Comparison of ENCODE assay signal across 12 cellular contexts in the genomic region with DNA sequence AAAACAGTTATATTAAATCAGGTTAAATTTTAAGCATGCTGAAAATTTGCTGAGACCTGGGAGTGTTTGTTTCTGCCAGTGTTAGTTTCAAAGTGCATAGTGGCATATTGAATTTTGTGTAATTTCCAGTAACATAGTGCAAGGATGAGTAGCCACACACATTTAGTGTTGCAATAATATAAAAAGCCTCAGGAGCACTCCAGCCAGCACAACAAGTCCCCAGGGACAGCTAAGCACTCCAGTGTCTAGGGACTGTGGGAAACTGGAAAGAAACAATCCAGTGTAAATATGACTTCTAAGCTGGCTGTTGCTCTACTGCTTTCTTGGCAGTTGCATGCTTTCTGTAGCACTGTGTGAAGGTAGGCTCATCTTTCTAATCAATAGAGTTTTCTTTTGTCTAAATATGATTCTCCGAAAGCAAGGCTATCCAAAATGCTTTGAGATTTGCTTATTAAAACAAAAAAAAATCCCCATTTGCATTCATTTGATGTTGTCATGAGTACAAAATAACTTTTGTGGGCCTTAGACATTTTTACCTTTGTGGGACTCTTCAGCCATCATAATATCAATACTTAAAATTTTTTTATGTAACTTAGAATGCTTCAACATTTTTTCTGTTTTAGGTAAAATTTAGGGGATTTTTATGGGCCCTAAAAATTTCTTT. TPM values are rescaled to one million over a fixed set of nuclear protein-coding genes. Genes with fewer than 3 reads are reported as not detected.
DNase-seq lines count a peak whose midpoint lies in the region; ATAC-seq, FAIRE-seq and TF ChIP-seq lines count a peak whose summit lies in the region.
"Had no signal": no experiment of that assay in that cellular context is flagged by ENCODE, and none has a peak within 500 bp of the region (broad histone marks: within the 10 kb centered on the region; RNA-seq: fewer than 3 reads in every experiment).

No MANE protein-coding gene starts in this region.

- no TSS peak for BruUV-seq in K562 (replicated peaks; lab: Mats Ljungman, UMichigan)

- peaks cover 3% of the 10 kb centered on the region for H3K27me3 Mint-ChIP-seq in activated CD8-positive, alpha-beta T cell treated with anti-CD3 and anti-CD28 coated beads, Interleukin-2, amount 10 ng/mL, durations not matched to agents 7 days and 5 days (ENCODE audit: low read depth)

- TF ChIP-seq RAD21 in K562 (CRISPR knock-in tag; conservative IDR thresholded peaks at IDR 0.05 in 1 of 2, IDR thresholded peaks at IDR 0.05 in 1 of 2), result no peak

- TF ChIP-seq CTCF in K562 (IDR thresholded peaks at IDR 0.05 in 2 of 3, conservative IDR thresholded peaks at IDR 0.05 in 1 of 3; ENCODE audit: insufficient read depth in 2 of 3, low read depth in 1 of 3, low read length in 3 of 3), result no peak
- TF ChIP-seq CTCF in mucosa of descending colon (IDR thresholded peaks at IDR 0.05), result no peak

- 80% methylated on average over 1 of the region's 1 CpG for WGBS in K562 (ENCODE audit: insufficient coverage, low coverage, missing lambda C conversion rate)
- WGBS in mesendoderm (ENCODE audit: extremely low coverage, insufficient coverage, low lambda C conversion rate), result no CpG with 5 or more reads among the region's 1 CpG

- H3K9me3 Mint-ChIP-seq in activated CD8-positive, alpha-beta T cell treated with anti-CD3 and anti-CD28 coated beads, Interleukin-2, amount 10 ng/mL, durations not matched to agents 7 days and 5 days (ENCODE audit: insufficient read depth), result peaks cover 6% of the 10 kb centered on the region

- no peak overlapping the region for H3K4me3 Mint-ChIP-seq in activated CD8-positive, alpha-beta T cell treated with anti-CD3 and anti-CD28 coated beads, Interleukin-2, amount 10 ng/mL, durations not matched to agents 7 days and 5 days
- H3K4me3 Mint-ChIP-seq: activated naive CD8-positive, alpha-beta T cell treated with anti-CD3 and anti-CD28 coated beads for 36 hours had no signal

- H3K27ac ChIP-seq in K562 (ENCODE audit: extremely low read depth, low read depth, low read length), result no peak overlapping the region
- H3K27ac ChIP-seq in mesendoderm (ENCODE audit: low read depth, low read length), result no peak overlapping the region
- H3K27ac ChIP-seq: foreskin keratinocyte, vagina had no signal

- TF ChIP-seq POLR2A in K562 (conservative IDR thresholded peaks at IDR 0.05), result no peak

- H3K56ac ChIP-seq in mesendoderm (ENCODE audit: low read length), result no peak overlapping the region

- H4K5ac ChIP-seq in mesendoderm (ENCODE audit: low read length), result no peak overlapping the region

- H3K4me1 Mint-ChIP-seq in activated CD8-positive, alpha-beta T cell treated with anti-CD3 and anti-CD28 coated beads, Interleukin-2, amount 10 ng/mL, durations not matched to agents 7 days and 5 days (ENCODE audit: low read depth), result no peaks in the 10 kb centered on the region
- H3K4me1 Mint-ChIP-seq: activated naive CD8-positive, alpha-beta T cell treated with anti-CD3 and anti-CD28 coated beads for 36 hours had no signal

- no peaks in the 10 kb centered on the region for H3K4me1 ChIP-seq in K562 (replicated peaks in 1 of 2; ENCODE audit: control insufficient read depth in 2 of 2, insufficient read depth in 2 of 2, low read length in 2 of 2)
- no peaks in the 10 kb centered on the region for H3K4me1 ChIP-seq in mucosa of descending colon (ENCODE audit: low read depth)
- no peaks in the 10 kb centered on the region for H3K4me1 ChIP-seq in mesendoderm (ENCODE audit: control insufficient read depth, low read depth, low read length)
- H3K4me1 ChIP-seq: foreskin keratinocyte, vagina had no signal

- no peak overlapping the region for H2AK5ac ChIP-seq in mesendoderm (ENCODE audit: low read length)

- no peaks in the 10 kb centered on the region for H3K9me1 ChIP-seq in K562 (ENCODE audit: control insufficient read depth, insufficient read depth, low read length)

- peak; percentile 41; the same call in 2 of the 3 replicates for ATAC-seq in K562
- peak; percentile 23 for ATAC-seq in mucosa of descending colon
- ATAC-seq in activated CD8-positive, alpha-beta T cell treated with anti-CD3 and anti-CD28 coated beads, Interleukin-2, amount 10 ng/mL, durations not matched to agents 7 days and 5 days, result no peak
- no peak for ATAC-seq in HG02610 (IDR thresholded peaks at IDR 0.05; ENCODE audit: unreplicated experiment)
- ATAC-seq: foreskin keratinocyte had no signal

- no peak overlapping the region for H3K4ac ChIP-seq in mesendoderm (ENCODE audit: low read depth, low read length)

- H3K79me2 ChIP-seq in K562 (ENCODE audit: control insufficient read depth, insufficient read depth, low read length) (no peaks in the 10 kb centered on the region), mesendoderm (ENCODE audit: control insufficient read depth, insufficient read depth, low read length) (no peaks in the 10 kb centered on the region)

- CTCF ChIA-PET in K562 (lab: Yijun Ruan, JAX; ENCODE audit: low intra/inter-chr PET ratio), result no interaction called here
- CTCF ChIA-PET in activated CD8-positive, alpha-beta T cell treated with anti-CD3 and anti-CD28 coated beads, Interleukin-2, amount 10 ng/mL, durations not matched to agents 7 days and 5 days (lab: Charles Lee), result no interaction called here

- in situ Hi-C loops in K562 (cut with MboI), result no loop called here

- H3K4me2 ChIP-seq in K562 (ENCODE audit: insufficient read depth, low read length), result no peak overlapping the region
- no peak overlapping the region for H3K4me2 ChIP-seq in mesendoderm (ENCODE audit: low read length)

- no peaks in the 10 kb centered on the region for H3K9me3 ChIP-seq in K562 (replicated peaks; ENCODE audit: control insufficient read depth, insufficient read depth, low read depth, low read length)
- H3K9me3 ChIP-seq in mucosa of descending colon, result no peaks in the 10 kb centered on the region
- H3K9me3 ChIP-seq: vagina had no signal

- no peak overlapping the region for H3K18ac ChIP-seq in mesendoderm (ENCODE audit: low read length)

- H3K36me3 ChIP-seq in K562 (ENCODE audit: control insufficient read depth, insufficient read depth, low read length) (no peaks in the 10 kb centered on the region), mucosa of descending colon (ENCODE audit: low read depth) (no peaks in the 10 kb centered on the region), mesendoderm (ENCODE audit: control insufficient read depth, insufficient read depth, low read length) (no peaks in the 10 kb centered on the region)
- H3K36me3 ChIP-seq: vagina had no signal

- H3K27me3 ChIP-seq in K562 (ENCODE audit: control insufficient read depth in 2 of 2, insufficient read depth in 2 of 2, low read length in 2 of 2) (no peaks in the 10 kb centered on the region), mesendoderm (ENCODE audit: insufficient read depth, low read length, poor library complexity) (no peaks in the 10 kb centered on the region)
- H3K27me3 ChIP-seq: foreskin keratinocyte, vagina had no signal

- no peak overlapping the region for H3K27ac Mint-ChIP-seq in activated CD8-positive, alpha-beta T cell treated with anti-CD3 and anti-CD28 coated beads, Interleukin-2, amount 10 ng/mL, durations not matched to agents 7 days and 5 days
- H3K27ac Mint-ChIP-seq: activated naive CD8-positive, alpha-beta T cell treated with anti-CD3 and anti-CD28 coated beads for 36 hours had no signal

- H2AFZ ChIP-seq in K562 (ENCODE audit: low read depth, low read length), result 0 out of 2 replicates have a peak overlapping the region, but pooled peaks have one; percentile 11

- POLR2A ChIA-PET in K562 (lab: Yijun Ruan, JAX), result no interaction called here
- POLR2A ChIA-PET in activated CD8-positive, alpha-beta T cell treated with anti-CD3 and anti-CD28 coated beads, Interleukin-2, amount 10 ng/mL, durations not matched to agents 7 days and 5 days (lab: Charles Lee), result no interaction called here

- H3K4me3 ChIP-seq in K562, result no peak overlapping the region
- H3K4me3 ChIP-seq in mucosa of descending colon, result no peak overlapping the region
- H3K4me3 ChIP-seq in mesendoderm (ENCODE audit: low read length), result no peak overlapping the region
- H3K4me3 ChIP-seq: vagina had no signal

- no peaks in the 10 kb centered on the region for H3K79me1 ChIP-seq in mesendoderm (ENCODE audit: low read length)

- H3K23ac ChIP-seq in mesendoderm (ENCODE audit: low read length), result no peak overlapping the region

- intact Hi-C loops in K562 (cut with micrococcal nuclease), result no loop called here
- intact Hi-C loops in mucosa of descending colon (cut with DNase I, micrococcal nuclease), result no loop called here

- no peaks in the 10 kb centered on the region for H4K20me1 ChIP-seq in K562 (replicated peaks; ENCODE audit: control insufficient read depth, insufficient read depth, low read length)

- no peak for FAIRE-seq in K562 (lab: Jason Lieb, UNC)

- no peak overlapping the region for H2BK15ac ChIP-seq in mesendoderm (replicated peaks; ENCODE audit: low read depth)

- no peak for TF ChIP-seq EP300 in K562 (IDR thresholded peaks at IDR 0.05; ENCODE audit: low read length)

- H4K8ac ChIP-seq in mesendoderm (ENCODE audit: low read depth, low read length), result no peak overlapping the region

- no peak overlapping the region for H2BK120ac ChIP-seq in mesendoderm (ENCODE audit: low read depth, low read length)

- no peaks in the 10 kb centered on the region for H3K36me3 Mint-ChIP-seq in activated CD8-positive, alpha-beta T cell treated with anti-CD3 and anti-CD28 coated beads, Interleukin-2, amount 10 ng/mL, durations not matched to agents 7 days and 5 days (ENCODE audit: low read depth)
- H3K36me3 Mint-ChIP-seq: activated naive CD8-positive, alpha-beta T cell treated with anti-CD3 and anti-CD28 coated beads for 36 hours had no signal

- no peak overlapping the region for H2BK5ac ChIP-seq in mesendoderm (ENCODE audit: low read length)

- peak; percentile 94 for DNase-seq in DMS153 (lab: John Stamatoyannopoulos, UW)
- DNase-seq in NCI-H1436 (lab: John Stamatoyannopoulos, UW), result peak; percentile 72
- DNase-seq in K562 (ENCODE audit: extremely low read depth in 1 of 4, low spot score in 3 of 4), result no peak
- no peak for DNase-seq in mucosa of descending colon
- no peak for DNase-seq in NK-92 (lab: John Stamatoyannopoulos, UW; ENCODE audit: unreplicated experiment)
- DNase-seq in activated CD8-positive, alpha-beta T cell treated with anti-CD3 and anti-CD28 coated beads, Interleukin-2, amount 10 ng/mL, durations not matched to agents 7 days and 5 days, result no peak
- DNase-seq in mesendoderm, result no peak
- DNase-seq: activated naive CD8-positive, alpha-beta T cell treated with anti-CD3 and anti-CD28 coated beads for 36 hours; foreskin keratinocyte; NCI-H1048 had no signal

- H3K9ac ChIP-seq in K562 (ENCODE audit: insufficient read depth in 1 of 2, low read depth in 2 of 2, low read length in 2 of 2), result no peak overlapping the region
- no peak overlapping the region for H3K9ac ChIP-seq in mesendoderm (ENCODE audit: low read length)

RNA-seq across cellular contexts. Expression of a gene that starts 24.2 kb away (rescaled TPM):
- total RNA-seq in K562 (2011; cell fraction: chromatin; rRNA removed; ENCODE audit: low replicate concordance), result 18.7 and 19.8 TPM in 2 replicates
- total RNA-seq in K562 (2011; cell fraction: nucleolus; rRNA removed), result 17.1 and 21.3 TPM in 2 replicates
- total RNA-seq in K562 (2011; cell fraction: nucleoplasm; rRNA removed), result 15.0 and 18.9 TPM in 2 replicates
- 8.1 and 10.8 TPM in 2 replicates for total RNA-seq in K562 (2014; rRNA removed)
- 4.8 and 5.6 TPM in 2 replicates for total RNA-seq in K562 (2014; rRNA removed; fragmentation: Illumina TruSeq; extraction: Trizol)
- total RNA-seq in K562 (2015; rRNA removed; fragmentation: Illumina TruSeq; extraction: Trizol), result 3.1 and 4.1 TPM in 2 replicates
- 8.5 and 12.5 TPM in 2 replicates for total RNA-seq in K562 (2021)
- polyA plus RNA-seq in K562 (2011; rRNA removed), result 1.2 and 3.5 TPM in 2 replicates
- 1.0 and 2.1 TPM in 2 replicates for polyA plus RNA-seq in K562 (2011; cell fraction: cytosol; rRNA removed)
- 6.5 and 27.0 TPM in 2 replicates for polyA plus RNA-seq in K562 (2011; cell fraction: nucleus; rRNA removed)
- 6.9 and 14.0 TPM in 2 replicates for polyA plus RNA-seq in K562 (2012)
- 3.5 and 4.7 TPM in 2 replicates for polyA plus RNA-seq in K562 (2014; fragmentation: Illumina TruSeq; extraction: Trizol)
- 1 to 10 TPM; 2.3 to 2.5 TPM for polyA plus RNA-seq in K562 (2014; fragmentation: Nextera tagmentation; extraction: Ambion mirVana)
- polyA plus RNA-seq in K562 (2014; rRNA removed), result 9.4 and 10.9 TPM in 2 replicates
- polyA minus RNA-seq in K562 (2011; rRNA and poly(A)+ RNA removed), result 1.7 and 5.4 TPM in 2 replicates
- 5.2 and 5.6 TPM in 2 replicates for polyA minus RNA-seq in K562 (2011; cell fraction: cytosol; rRNA and poly(A)+ RNA removed)
- 8.7 and 20.3 TPM in 2 replicates for polyA minus RNA-seq in K562 (2011; cell fraction: nucleus; rRNA and poly(A)+ RNA removed)
- total RNA-seq in mucosa of descending colon, result 10 to 100 TPM in 1 of 3 donors, 1 to 10 TPM in 2; 3.2 to 30.7 (median 7.8) TPM
- total RNA-seq in activated CD8-positive, alpha-beta T cell treated with anti-CD3 and anti-CD28 coated beads, Interleukin-2, amount 10 ng/mL, durations not matched to agents 7 days and 5 days, result not detected
- polyA plus RNA-seq in mesendoderm (2013, experiment 1 of 2), result 0.38 TPM
- 0.48 TPM for polyA plus RNA-seq in mesendoderm (2013, experiment 2 of 2)
- total RNA-seq: activated naive CD8-positive, alpha-beta T cell treated with anti-CD3 and anti-CD28 coated beads for 36 hours had no signal

RNA-seq across cellular contexts. Expression of a gene that starts 34.7 kb away (rescaled TPM):
- total RNA-seq in K562 (2011; cell fraction: chromatin; rRNA removed; ENCODE audit: low replicate concordance), result 20.6 and 60.4 TPM in 2 replicates
- total RNA-seq in K562 (2011; cell fraction: nucleolus; rRNA removed), result 15.3 and 17.2 TPM in 2 replicates
- 39.8 and 80.6 TPM in 2 replicates for total RNA-seq in K562 (2011; cell fraction: nucleoplasm; rRNA removed)
- total RNA-seq in K562 (2014; rRNA removed) (26.7 and 38.1 TPM in 2 replicates), K562 (2014; rRNA removed; fragmentation: Illumina TruSeq; extraction: Trizol) (32.5 and 35.7 TPM in 2 replicates), K562 (2015; rRNA removed; fragmentation: Illumina TruSeq; extraction: Trizol) (24.0 and 26.6 TPM in 2 replicates), K562 (2021) (24.6 and 27.7 TPM in 2 replicates), mucosa of descending colon (10 to 100 TPM; 10.7 to 12.9 (median 11.6) TPM)
- polyA plus RNA-seq in K562 (2011; rRNA removed) (26.3 and 39.0 TPM in 2 replicates), K562 (2014; fragmentation: Illumina TruSeq; extraction: Trizol) (19.1 and 19.7 TPM in 2 replicates), K562 (2014; fragmentation: Nextera tagmentation; extraction: Ambion mirVana) (10 to 100 TPM; 10.0 to 13.7 TPM), K562 (2014; rRNA removed) (26.0 and 29.8 TPM in 2 replicates)
- polyA plus RNA-seq in K562 (2011; cell fraction: cytosol; rRNA removed), result 6.3 and 12.8 TPM in 2 replicates
- 24.4 and 28.3 TPM in 2 replicates for polyA plus RNA-seq in K562 (2011; cell fraction: nucleus; rRNA removed)
- 19.8 and 20.1 TPM in 2 replicates for polyA plus RNA-seq in K562 (2012)
- polyA minus RNA-seq in K562 (2011; rRNA and poly(A)+ RNA removed), result 26.0 and 28.5 TPM in 2 replicates
- polyA minus RNA-seq in K562 (2011; cell fraction: cytosol; rRNA and poly(A)+ RNA removed), result 8.8 and 9.2 TPM in 2 replicates
- 47.9 and 57.3 TPM in 2 replicates for polyA minus RNA-seq in K562 (2011; cell fraction: nucleus; rRNA and poly(A)+ RNA removed)
- 1 to 10 TPM; 5.3 to 5.5 TPM for total RNA-seq in activated CD8-positive, alpha-beta T cell treated with anti-CD3 and anti-CD28 coated beads, Interleukin-2, amount 10 ng/mL, durations not matched to agents 7 days and 5 days
- 9.4 TPM for polyA plus RNA-seq in mesendoderm (2013, experiment 1 of 2)
- polyA plus RNA-seq in mesendoderm (2013, experiment 2 of 2), result 9.9 TPM

Comparison
In these comparisons a context has a peak if more than half of its experiments do, and no peak if none do; other contexts are left out.
1. DNase-seq: peak in DMS153 (single experiment) and NCI-H1436 (single experiment); none in K562 (0 of 4), mucosa of descending colon (0 of 3), NK-92 (single experiment), activated CD8-positive, alpha-beta T cell treated with anti-CD3 and anti-CD28 coated beads, Interleukin-2, amount 10 ng/mL, durations not matched to agents 7 days and 5 days (single experiment) and mesendoderm (single experiment).
2. ATAC-seq: peak in K562 (single experiment) and mucosa of descending colon (single experiment); none in activated CD8-positive, alpha-beta T cell treated with anti-CD3 and anti-CD28 coated beads, Interleukin-2, amount 10 ng/mL, durations not matched to agents 7 days and 5 days (single experiment) and HG02610 (single experiment).
3. RNA of a gene that starts 24.2 kb away (total RNA-seq): 3.1 to 21.3 TPM in K562 and 3.2 to 30.7 TPM in mucosa of descending colon; not detected in activated CD8-positive, alpha-beta T cell treated with anti-CD3 and anti-CD28 coated beads, Interleukin-2, amount 10 ng/mL, durations not matched to agents 7 days and 5 days; every median in the first group is over 4 times any median in the second.